Comparison of ENCODE assay signal across 20 cellular contexts in genomic region chr2:162198239-162198638, GRCh38. TPM values are rescaled to one million over a fixed set of nuclear protein-coding genes. Genes with fewer than 3 reads are reported as not detected.
"Had no signal": no experiment of that assay in that cellular context is flagged by ENCODE, and none has a peak within 500 bp of the region (broad histone marks: within the 10 kb centered on the region; RNA-seq: fewer than 3 reads in every experiment).

No MANE protein-coding gene starts in this region.

- H3K4me3 Mint-ChIP-seq: activated B cell treated with CpG ODN at 0.5 μM for 24 hours; activated naive CD4-positive, alpha-beta T cell treated with anti-CD3 and anti-CD28 coated beads, Interleukin-2, amount 50 U/mL, for 24 hours; natural killer cell; stimulated activated naive CD8-positive, alpha-beta T cell treated with anti-CD3 and anti-CD28 coated beads, Interleukin-15, Interleukin-2, amounts not matched to agents 100 ng/mL and 50 ng/mL, for 24 hours; T-helper 1 cell treated with Interleukin-12 subunit alpha and Interleukin-12 subunit beta and Interleukin-4 antibody, amounts not matched to agents 30 μg/mL and 1 μg/mL, for 36 hours had no signal

- H3K36me3 ChIP-seq: cardiac muscle cell, colonic mucosa had no signal

- H3K4me1 Mint-ChIP-seq: activated B cell treated with CpG ODN at 0.5 μM for 24 hours; activated naive CD4-positive, alpha-beta T cell treated with anti-CD3 and anti-CD28 coated beads, Interleukin-2, amount 50 U/mL, for 24 hours; natural killer cell had no signal

- FAIRE-seq: islet of Langerhans, urothelium cell line had no signal

- H3K27me3 ChIP-seq: cardiac muscle cell, colonic mucosa, sigmoid colon had no signal

- H3K9me3 ChIP-seq: colonic mucosa, sigmoid colon had no signal

- H3K27ac Mint-ChIP-seq: activated B cell treated with CpG ODN at 0.5 μM for 24 hours; activated naive CD4-positive, alpha-beta T cell treated with anti-CD3 and anti-CD28 coated beads, Interleukin-2, amount 50 U/mL, for 24 hours; activated T-helper 2 cell treated with anti-CD3 and anti-CD28 coated beads, Interferon-gamma antibody, Interleukin-2, Interleukin-4, amounts not matched to agents 10 μg/mL and 5 μg/mL and 100 μg/mL, durations not matched to agents 14 hours and 24 hours and 36 hours; natural killer cell; stimulated activated naive CD8-positive, alpha-beta T cell treated with anti-CD3 and anti-CD28 coated beads, Interleukin-15, Interleukin-2, amounts not matched to agents 100 ng/mL and 50 ng/mL, for 24 hours; T-helper 1 cell treated with Interleukin-12 subunit alpha and Interleukin-12 subunit beta and Interleukin-4 antibody, amounts not matched to agents 30 μg/mL and 1 μg/mL, for 36 hours had no signal

- H3K9me3 Mint-ChIP-seq: activated B cell treated with CpG ODN at 0.5 μM for 24 hours; activated naive CD4-positive, alpha-beta T cell treated with anti-CD3 and anti-CD28 coated beads, Interleukin-2, amount 50 U/mL, for 24 hours; activated T-helper 2 cell treated with anti-CD3 and anti-CD28 coated beads, Interferon-gamma antibody, Interleukin-2, Interleukin-4, amounts not matched to agents 10 μg/mL and 5 μg/mL and 100 μg/mL, durations not matched to agents 14 hours and 24 hours and 36 hours; natural killer cell; stimulated activated naive CD8-positive, alpha-beta T cell treated with anti-CD3 and anti-CD28 coated beads, Interleukin-15, Interleukin-2, amounts not matched to agents 100 ng/mL and 50 ng/mL, for 24 hours; T-helper 1 cell treated with Interleukin-12 subunit alpha and Interleukin-12 subunit beta and Interleukin-4 antibody, amounts not matched to agents 30 μg/mL and 1 μg/mL, for 36 hours had no signal

- ATAC-seq: left lobe of liver, natural killer cell had no signal

- H3K4me3 ChIP-seq: cardiac muscle cell, colonic mucosa, sigmoid colon had no signal

- DNase-seq: activated B cell treated with CpG ODN at 0.5 μM for 24 hours; activated CD4-positive, alpha-beta T cell treated with anti-CD3 and anti-CD28 coated beads, Interleukin-2, amount 50 U/mL, for 1 hour; amygdala; colonic mucosa; effector memory CD4-positive, alpha-beta T cell; natural killer cell; sigmoid colon; stimulated activated CD4-positive, alpha-beta T cell treated with anti-CD3 and anti-CD28 coated beads, Interleukin-4, amount 100 ng/mL, for 24 hours had no signal

- H3K4me1 ChIP-seq: colonic mucosa, sigmoid colon had no signal

- H3K36me3 Mint-ChIP-seq: activated naive CD4-positive, alpha-beta T cell treated with anti-CD3 and anti-CD28 coated beads, Interleukin-2, amount 50 U/mL, for 24 hours; natural killer cell had no signal

- H3K27ac ChIP-seq: cardiac muscle cell, colonic mucosa, epithelial cell of prostate, sigmoid colon had no signal

RNA-seq across cellular contexts. Expression of gene FAP, which starts 45.0 kb away (rescaled TPM):
- total RNA-seq: activated B cell treated with CpG ODN at 0.5 μM for 24 hours; activated CD8-positive, alpha-beta memory T cell treated with anti-CD3 and anti-CD28 coated beads for 36 hours; activated T-helper 2 cell treated with anti-CD3 and anti-CD28 coated beads, Interferon-gamma antibody, Interleukin-2, Interleukin-4, amounts not matched to agents 10 μg/mL and 5 μg/mL and 100 μg/mL, durations not matched to agents 14 hours and 24 hours and 36 hours; cardiac muscle cell; natural killer cell had no signal
- polyA plus RNA-seq: cardiac muscle cell had no signal

RNA-seq across cellular contexts. Expression of gene GCG, which starts 46.2 kb away (rescaled TPM):
- total RNA-seq: activated B cell treated with CpG ODN at 0.5 μM for 24 hours; activated CD8-positive, alpha-beta memory T cell treated with anti-CD3 and anti-CD28 coated beads for 36 hours; activated T-helper 2 cell treated with anti-CD3 and anti-CD28 coated beads, Interferon-gamma antibody, Interleukin-2, Interleukin-4, amounts not matched to agents 10 μg/mL and 5 μg/mL and 100 μg/mL, durations not matched to agents 14 hours and 24 hours and 36 hours; cardiac muscle cell; left lobe of liver; natural killer cell; omental fat pad; pulmonary artery endothelial cell; sigmoid colon had no signal
- polyA plus RNA-seq: cardiac muscle cell had no signal
